In genomic region chr16:14974331-14974655, GRCh38 we compare ENCODE assay signal across 8 cellular contexts. TPM values are rescaled to one million over a fixed set of nuclear protein-coding genes. Genes with fewer than 3 reads are reported as not detected.
DNase-seq lines count a peak whose midpoint lies in the region; ATAC-seq and TF ChIP-seq lines count a peak whose summit lies in the region.
"Not testable (repeated sequence)": the region's sequence is repeated elsewhere in the genome, so short reads cannot be mapped to it uniquely, and the experiment has no call there.

No MANE protein-coding gene starts in this region.

- 2% methylated on average over 6 of the region's 7 CpGs for WGBS in mammary epithelial cell (ENCODE audit: low coverage, missing lambda C conversion rate)

- H3K27ac ChIP-seq in A673 (ENCODE audit: low read depth, low read length, poor library complexity, severe bottlenecking) (peak overlapping the region; percentile 92), mammary epithelial cell (ENCODE audit: insufficient read depth, low read depth, low read length) (peak overlapping the region; percentile 83), gastrocnemius medialis (peak overlapping the region; percentile 78 to 94 (median 89))

- H3K4me3 Mint-ChIP-seq in activated B cell treated with CpG ODN at 0.5 μM for 24 hours (peak overlapping the region; percentile 92), glutamatergic neuron (ENCODE audit: unreplicated experiment) (peak overlapping the region; percentile 98), mesothelial cell of epicardium (peak overlapping the region; percentile 91)

- not testable (repeated sequence) for H3K27me3 ChIP-seq in A673 (replicated peaks; ENCODE audit: insufficient read depth, low read depth, low read length, poor library complexity); mammary epithelial cell (ENCODE audit: insufficient read depth, low read length); gastrocnemius medialis

- not testable (repeated sequence) for TF ChIP-seq POLR2A in gastrocnemius medialis (IDR thresholded peaks at IDR 0.05)

- not testable (repeated sequence) for H4K20me1 ChIP-seq in mammary epithelial cell (ENCODE audit: insufficient read depth, low read length)

- not testable (repeated sequence) for H3K9me3 ChIP-seq in A673 (ENCODE audit: low read depth, low read length, poor library complexity, severe bottlenecking); mammary epithelial cell (replicated peaks; ENCODE audit: insufficient read depth, low read length); gastrocnemius medialis

- not testable (repeated sequence) for H3K27me3 Mint-ChIP-seq in activated B cell treated with CpG ODN at 0.5 μM for 24 hours; glutamatergic neuron (ENCODE audit: unreplicated experiment); mesothelial cell of epicardium (ENCODE audit: low read depth)

- DNase-seq in A673 (ENCODE audit: low spot score) (peak; percentile 83), GM13976 (ENCODE audit: low spot score) (peak; percentile 53), NAMALWA (ENCODE audit: low spot score) (peak; percentile 79), mammary epithelial cell (peak; percentile 65)
- DNase-seq in activated B cell treated with CpG ODN at 0.5 μM for 24 hours; glutamatergic neuron; mesothelial cell of epicardium (ENCODE audit: low spot score in 2 of 2, unreplicated experiment in 2 of 2); gastrocnemius medialis: not testable (repeated sequence)

- H3K4me2 ChIP-seq in mammary epithelial cell (ENCODE audit: insufficient read depth, low read depth, low read length), result peak overlapping the region; percentile 85

- in situ Hi-C loops in GM13976 (cut with MboI; ENCODE audit: low sequenced_read_pairs, unreplicated experiment); mammary epithelial cell (cut with MboI; ENCODE audit: low sequenced_read_pairs in 2 of 2); gastrocnemius medialis (cut with MboI; ENCODE audit: low sequenced_read_pairs in 4 of 4): not testable (repeated sequence)

- intact Hi-C loops in A673 (cut with micrococcal nuclease; ENCODE audit: unreplicated experiment); mammary epithelial cell (cut with micrococcal nuclease); gastrocnemius medialis (cut with DNase I; ENCODE audit: low total_unique reads): not testable (repeated sequence)
- intact Hi-C loops in activated B cell treated with CpG ODN at 0.5 μM for 24 hours (cut with micrococcal nuclease), result loop anchor here (10.0 kb wide), 1 partner anchor 689 kb away; no protein-coding TSS in a partner anchor

- H3K9me3 Mint-ChIP-seq in activated B cell treated with CpG ODN at 0.5 μM for 24 hours; glutamatergic neuron (ENCODE audit: unreplicated experiment); mesothelial cell of epicardium: not testable (repeated sequence)

- H2AFZ ChIP-seq in mammary epithelial cell (ENCODE audit: low read depth, low read length), result peak overlapping the region; percentile 92

- peaks cover 42% of the 10 kb centered on the region for H3K79me2 ChIP-seq in mammary epithelial cell (ENCODE audit: insufficient read depth, low read length)

- H3K4me3 ChIP-seq in A673 (ENCODE audit: low read depth, low read length, poor library complexity, severe bottlenecking) (peak overlapping the region; percentile 68), mammary epithelial cell (replicated peaks in 1 of 3; ENCODE audit: insufficient read depth in 1 of 3, low read depth in 2 of 3, low read length in 3 of 3) (peak overlapping the region; percentile 84 to 99 (median 90)), gastrocnemius medialis (peak overlapping the region; percentile 71 to 93 (median 86))

- dilution Hi-C loops in mammary epithelial cell (cut with HindIII; ENCODE audit: low sequenced_read_pairs), result not testable (repeated sequence)

- POLR2A ChIA-PET in A673 (lab: Charles Lee; ENCODE audit: low non-redundant PET), result not testable (repeated sequence)
- POLR2A ChIA-PET in activated B cell treated with CpG ODN at 0.5 μM for 24 hours (lab: Charles Lee), result interaction anchor here (0.6 to 1.0 kb wide), 3 partner anchors 83 to 669 kb away, joined by 4 to 5 read pairs (median 5); partner anchors contain the start of genes MARF1 and NTAN1

- not testable (repeated sequence) for BruUV-seq in A673 (replicated peaks; lab: Mats Ljungman, UMichigan)
- TSS peak; percentile 82 for BruUV-seq in mammary epithelial cell (replicated peaks; lab: Mats Ljungman, UMichigan)

- H3K4me1 ChIP-seq in A673 (ENCODE audit: insufficient read depth, low read length, poor library complexity, severe bottlenecking) (peaks cover 16% of the 10 kb centered on the region), gastrocnemius medialis (peaks cover 13 to 14% of the 10 kb centered on the region in 2 donors)
- H3K4me1 ChIP-seq in mammary epithelial cell (ENCODE audit: insufficient read depth, low read length), result not testable (repeated sequence)

- H3K27ac Mint-ChIP-seq in activated B cell treated with CpG ODN at 0.5 μM for 24 hours, result peak overlapping the region; percentile 91
- H3K27ac Mint-ChIP-seq in glutamatergic neuron (ENCODE audit: unreplicated experiment), result peak overlapping the region; percentile 82
- peak overlapping the region; percentile 96 for H3K27ac Mint-ChIP-seq in mesothelial cell of epicardium

- not testable (repeated sequence) for ATAC-seq in activated B cell treated with CpG ODN at 0.5 μM for 24 hours (ENCODE audit: low read depth); gastrocnemius medialis

- peaks cover 26% of the 10 kb centered on the region for H3K4me1 Mint-ChIP-seq in activated B cell treated with CpG ODN at 0.5 μM for 24 hours
- H3K4me1 Mint-ChIP-seq in glutamatergic neuron (ENCODE audit: low read depth, unreplicated experiment), result peaks cover 12% of the 10 kb centered on the region
- peaks cover 18% of the 10 kb centered on the region for H3K4me1 Mint-ChIP-seq in mesothelial cell of epicardium

- TF ChIP-seq CTCF in A673 (conservative IDR thresholded peaks at IDR 0.05; ENCODE audit: low read depth, low read length); GM13976 (IDR thresholded peaks at IDR 0.05; ENCODE audit: borderline replicate concordance, control extremely low read depth, extremely low read depth, insufficient read depth, missing control alignments); activated B cell treated with CpG ODN at 0.5 μM for 24 hours (IDR thresholded peaks at IDR 0.05); mammary epithelial cell (conservative IDR thresholded peaks at IDR 0.05 in 1 of 2, IDR thresholded peaks at IDR 0.05 in 1 of 2; ENCODE audit: extremely low read depth in 1 of 2, insufficient read depth in 1 of 2, low read depth in 1 of 2, low read length in 2 of 2); glutamatergic neuron (IDR thresholded peaks at IDR 0.05; ENCODE audit: partially characterized antibody, unreplicated experiment); mesothelial cell of epicardium (IDR thresholded peaks at IDR 0.05; ENCODE audit: unreplicated experiment); gastrocnemius medialis (IDR thresholded peaks at IDR 0.05 in 4 of 5, conservative IDR thresholded peaks at IDR 0.05 in 1 of 5): not testable (repeated sequence)

- not testable (repeated sequence) for H3K36me3 ChIP-seq in A673 (ENCODE audit: insufficient read depth, low read length, poor library complexity, severe bottlenecking); mammary epithelial cell (ENCODE audit: insufficient read depth, low read length); gastrocnemius medialis

- not testable (repeated sequence) for H3K36me3 Mint-ChIP-seq in activated B cell treated with CpG ODN at 0.5 μM for 24 hours (ENCODE audit: low read depth); glutamatergic neuron (ENCODE audit: unreplicated experiment); mesothelial cell of epicardium

- peak overlapping the region; percentile 85 for H3K9ac ChIP-seq in mammary epithelial cell (ENCODE audit: insufficient read depth, low read length)

- CTCF ChIA-PET in A673 (lab: Charles Lee); activated B cell treated with CpG ODN at 0.5 μM for 24 hours (lab: Charles Lee); mammary epithelial cell (lab: Charles Lee; ENCODE audit: low non-redundant PET): not testable (repeated sequence)

RNA-seq across cellular contexts. Expression of gene PDXDC1, which starts 0.5 kb away (rescaled TPM):
- total RNA-seq in A673 (2021) (101 and 103 TPM in 2 replicates), activated B cell treated with CpG ODN at 0.5 μM for 24 hours (59.2 and 68.9 TPM in 2 replicates), mammary epithelial cell (10 to 100 TPM; 71.2 to 81.4 TPM), glutamatergic neuron (ENCODE audit: unreplicated experiment) (81.3 TPM), mesothelial cell of epicardium (108 to 115 TPM (median 111 TPM) in 3 replicates), gastrocnemius medialis (10 to 100 TPM; 34.3 to 69.0 (median 45.2) TPM)
- polyA plus RNA-seq in mammary epithelial cell, result 45.0 TPM
- polyA minus RNA-seq in mammary epithelial cell, result 125 TPM

RNA-seq across cellular contexts. Expression of gene NPIPA1, which starts 37.0 kb away (rescaled TPM):
- total RNA-seq in A673 (2021), result 161 and 178 TPM in 2 replicates
- total RNA-seq in activated B cell treated with CpG ODN at 0.5 μM for 24 hours, result 84.3 and 89.6 TPM in 2 replicates
- total RNA-seq in mammary epithelial cell, result 100 to 1,000 TPM in 1 of 2 donors, 10 to 100 TPM in 1; 41.0 to 159 TPM
- 34.7 TPM for polyA plus RNA-seq in mammary epithelial cell
- 5.2 TPM for polyA minus RNA-seq in mammary epithelial cell
- 216 TPM for total RNA-seq in glutamatergic neuron (ENCODE audit: unreplicated experiment)
- total RNA-seq in mesothelial cell of epicardium, result 261 to 262 TPM (median 262 TPM) in 3 replicates
- 10 to 100 TPM; 19.6 to 53.1 (median 25.7) TPM for total RNA-seq in gastrocnemius medialis
